Comparison of ENCODE assay signal across 16 cellular contexts in the genomic region with DNA sequence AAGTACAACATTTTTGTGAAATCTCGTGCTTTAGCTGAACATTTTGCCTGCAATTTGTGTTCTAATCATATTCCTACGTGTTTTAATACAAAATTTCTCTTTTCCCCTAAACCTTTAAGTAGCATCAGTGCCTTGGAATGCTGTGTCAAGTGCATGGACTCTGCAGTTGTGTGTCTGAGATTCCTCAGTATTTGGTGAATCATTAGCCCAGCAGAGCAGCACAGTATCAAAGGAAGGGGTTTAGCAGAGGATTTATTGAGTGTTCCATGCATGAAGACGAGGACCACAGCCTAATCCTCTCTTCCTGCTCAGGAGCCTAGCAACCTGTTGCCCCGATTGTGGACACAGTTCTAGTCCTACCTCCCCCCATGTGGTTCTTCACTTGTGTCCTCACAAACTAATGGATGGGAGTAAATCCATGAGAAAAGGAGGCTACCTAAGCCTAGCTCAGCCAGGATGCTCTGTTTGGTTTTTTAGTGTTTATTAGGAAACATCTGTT. TPM values are rescaled to one million over a fixed set of nuclear protein-coding genes. Genes with fewer than 3 reads are reported as not detected.
A peak's percentile ranks its signal among the peaks of the same experiment; 100 is the strongest.
DNase-seq lines count a peak whose midpoint lies in the region; ATAC-seq and TF ChIP-seq lines count a peak whose summit lies in the region.
"Had no signal": no experiment of that assay in that cellular context is flagged by ENCODE, and none has a peak within 500 bp of the region (broad histone marks: within the 10 kb centered on the region; RNA-seq: fewer than 3 reads in every experiment).

No MANE protein-coding gene starts in this region.

- no peaks in the 10 kb centered on the region for H4K20me1 ChIP-seq in hepatocyte (ENCODE audit: insufficient read depth, poor library complexity, severe bottlenecking)

- no peak overlapping the region for H3K27ac ChIP-seq in hepatocyte
- H3K27ac ChIP-seq: C4-2B had no signal

- TF ChIP-seq CTCF in hepatocyte (IDR thresholded peaks at IDR 0.05; ENCODE audit: poor library complexity) (no peak), nephron (IDR thresholded peaks at IDR 0.05; ENCODE audit: unreplicated experiment in 3 of 3) (no peak), foreskin fibroblast (IDR thresholded peaks at IDR 0.05; ENCODE audit: low read depth, low read length) (no peak), BE2C (IDR thresholded peaks at IDR 0.05; ENCODE audit: low read depth, low read length) (no peak)

- H3K27ac Mint-ChIP-seq in nephron: peak overlapping the region in 2 of 3 experiments; percentile 88 to 89
- H3K27ac Mint-ChIP-seq: CD4-positive, alpha-beta memory T cell; IgD-negative memory B cell had no signal

- H3K4me2 ChIP-seq in hepatocyte: no peak overlapping the region

- ATAC-seq in HG03354 (IDR thresholded peaks at IDR 0.05; ENCODE audit: poor library complexity, severe bottlenecking, unreplicated experiment): no peak

- no peaks in the 10 kb centered on the region for H3K9me2 ChIP-seq in hepatocyte (replicated peaks; ENCODE audit: insufficient read depth)

- DNase-seq in ACHN: peak; percentile 82
- peak; percentile 5 for DNase-seq in ELF-1 (ENCODE audit: low read depth, low spot score)
- peak; percentile 16 for DNase-seq in hepatocyte (ENCODE audit: low spot score)
- no peak for DNase-seq in foreskin fibroblast
- DNase-seq in BE2C: no peak
- DNase-seq: 8988T; CD4-positive, alpha-beta memory T cell; DND-41; GF-D8; HCEC 1CT had no signal

- WGBS in hepatocyte (ENCODE audit: low lambda C conversion rate, missing lambda C conversion rate): 41% methylated on average over 4 of the region's 4 CpGs

- H3K36me3 Mint-ChIP-seq in nephron (ENCODE audit: low read depth): no peaks in the 10 kb centered on the region
- H3K36me3 Mint-ChIP-seq: CD4-positive, alpha-beta memory T cell; IgD-negative memory B cell had no signal

- peaks cover 6% of the 10 kb centered on the region for H3K4me1 Mint-ChIP-seq in nephron
- H3K4me1 Mint-ChIP-seq: CD4-positive, alpha-beta memory T cell; IgD-negative memory B cell had no signal

- H3K9me3 ChIP-seq in hepatocyte (ENCODE audit: low read depth): no peaks in the 10 kb centered on the region
- no peaks in the 10 kb centered on the region for H3K9me3 ChIP-seq in BE2C

- H3K9me3 Mint-ChIP-seq in nephron: no peaks in the 10 kb centered on the region

- no peaks in the 10 kb centered on the region for H3K27me3 Mint-ChIP-seq in nephron (ENCODE audit: low read depth)
- H3K27me3 Mint-ChIP-seq: CD4-positive, alpha-beta memory T cell had no signal

- H3K4me3 Mint-ChIP-seq in nephron: no peak overlapping the region
- H3K4me3 Mint-ChIP-seq: CD4-positive, alpha-beta memory T cell; IgD-negative memory B cell had no signal

- H3K27me3 ChIP-seq in hepatocyte: no peaks in the 10 kb centered on the region
- no peaks in the 10 kb centered on the region for H3K27me3 ChIP-seq in BE2C

- no peaks in the 10 kb centered on the region for H3K36me3 ChIP-seq in hepatocyte (replicated peaks; ENCODE audit: insufficient read depth, low read depth)
- no peaks in the 10 kb centered on the region for H3K36me3 ChIP-seq in BE2C

- H3K4me3 ChIP-seq in hepatocyte: no peak overlapping the region
- H3K4me3 ChIP-seq in foreskin fibroblast (ENCODE audit: low read depth in 1 of 2, low read length in 2 of 2): no peak overlapping the region
- H3K4me3 ChIP-seq in BE2C (ENCODE audit: low read depth, low read length): no peak overlapping the region

- no peaks in the 10 kb centered on the region for H3K4me1 ChIP-seq in hepatocyte (ENCODE audit: insufficient read depth)
- H3K4me1 ChIP-seq in BE2C: no peaks in the 10 kb centered on the region

- in situ Hi-C loops in ACHN (cut with HindIII; ENCODE audit: low pct_ligation_motif_present, low pct_unique_long_range_greater_than_20kb, low sequenced_read_pairs): no loop called here

- no peak overlapping the region for H2AFZ ChIP-seq in hepatocyte

- no peaks in the 10 kb centered on the region for H3K79me2 ChIP-seq in hepatocyte

RNA-seq across cellular contexts. Expression of a gene that starts 29.3 kb away (rescaled TPM):
- 0.64 and 1.2 TPM in 2 replicates for total RNA-seq in hepatocyte
- polyA plus RNA-seq in hepatocyte: 6.0 and 6.9 TPM in 2 replicates
- polyA plus RNA-seq in BE2C (2012; ENCODE audit: insufficient read depth, insufficient read length, low read depth): not detected
- total RNA-seq: CD4-positive, alpha-beta memory T cell; H4; HT1080 had no signal
- polyA plus RNA-seq: CD4-positive, alpha-beta memory T cell; IgD-negative memory B cell had no signal

Comparison
In these comparisons a context has a peak if more than half of its experiments do, and no peak if none do; other contexts are left out.
1. DNase-seq: peak in ACHN (single experiment), ELF-1 (single experiment) and hepatocyte (single experiment); none in foreskin fibroblast (0 of 2) and BE2C (single experiment).